3 cellular contexts compared by ENCODE assay signal in the genomic region with DNA sequence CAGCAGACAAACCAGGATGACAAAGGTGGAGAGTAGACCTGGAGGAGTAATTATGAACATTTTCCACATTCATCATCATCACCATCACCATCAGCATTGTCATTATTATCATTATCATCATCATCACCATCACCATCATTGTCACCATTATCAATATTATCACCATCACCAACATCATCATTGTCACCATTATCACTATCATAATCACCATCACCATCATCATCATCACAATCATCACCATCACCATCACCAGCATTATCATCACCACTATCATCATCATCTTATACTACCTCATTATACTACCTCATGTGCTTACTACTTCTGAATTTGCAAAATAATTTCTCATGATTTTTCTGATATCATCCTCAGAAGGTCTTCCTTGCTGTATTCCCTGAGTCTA.
A peak's percentile ranks its signal among the peaks of the same experiment; 100 is the strongest.
TF ChIP-seq lines count a peak whose summit lies in the region.

No MANE protein-coding gene starts in this region.

TF ChIP-seq in HepG2, 621 proteins besides CTCF, POLR2A, EP300 and RAD21:
- TF ChIP-seq ZNF207 (IDR thresholded peaks at IDR 0.05; ENCODE audit: borderline replicate concordance) (0 out of 2 replicates have a peak, but pooled peaks have one; percentile 41), CREB1 (IDR thresholded peaks at IDR 0.05) (peak; percentile 95), CREB1 (CRISPR knock-in tag; IDR thresholded peaks at IDR 0.05) (no peak), PHF5A (CRISPR knock-in tag; IDR thresholded peaks at IDR 0.05; ENCODE audit: low read depth, unreplicated experiment) (no peak), ATF7 (IDR thresholded peaks at IDR 0.05) (peak; percentile 51; the same call in 1 of the 2 replicates), ATF7 (CRISPR knock-in tag; IDR thresholded peaks at IDR 0.05) (no peak), ARNT (IDR thresholded peaks at IDR 0.05) (0 out of 2 replicates have a peak, but pooled peaks have one; percentile 67), ZNF20 (CRISPR knock-in tag; IDR thresholded peaks at IDR 0.05) (no peak), CHCHD3 (CRISPR knock-in tag; IDR thresholded peaks at IDR 0.05) (no peak), NBN (conservative IDR thresholded peaks at IDR 0.05) (0 out of 2 replicates have a peak, but pooled peaks have one; percentile 57), SOX6 (IDR thresholded peaks at IDR 0.05) (peak; percentile 84; the same call in 1 of the 2 replicates), SOX6 (CRISPR knock-in tag; IDR thresholded peaks at IDR 0.05) (no peak), ZNF383 (CRISPR knock-in tag; IDR thresholded peaks at IDR 0.05; ENCODE audit: borderline replicate concordance) (no peak), PHB2 (IDR thresholded peaks at IDR 0.05; ENCODE audit: partially characterized antibody) (peak; percentile 25)
- TF ChIP-seq, protein P1, sequence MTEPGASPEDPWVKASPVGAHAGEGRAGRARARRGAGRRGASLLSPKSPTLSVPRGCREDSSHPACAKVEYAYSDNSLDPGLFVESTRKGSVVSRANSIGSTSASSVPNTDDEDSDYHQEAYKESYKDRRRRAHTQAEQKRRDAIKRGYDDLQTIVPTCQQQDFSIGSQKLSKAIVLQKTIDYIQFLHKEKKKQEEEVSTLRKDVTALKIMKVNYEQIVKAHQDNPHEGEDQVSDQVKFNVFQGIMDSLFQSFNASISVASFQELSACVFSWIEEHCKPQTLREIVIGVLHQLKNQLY (CRISPR knock-in tag; IDR thresholded peaks at IDR 0.05), result no peak

TF ChIP-seq in HEK293, 187 proteins besides CTCF, POLR2A, EP300 and RAD21:
- TF ChIP-seq ZNF398 (tag by site-specific recombination; IDR thresholded peaks at IDR 0.05), result no peak
- TF ChIP-seq, protein P2, sequence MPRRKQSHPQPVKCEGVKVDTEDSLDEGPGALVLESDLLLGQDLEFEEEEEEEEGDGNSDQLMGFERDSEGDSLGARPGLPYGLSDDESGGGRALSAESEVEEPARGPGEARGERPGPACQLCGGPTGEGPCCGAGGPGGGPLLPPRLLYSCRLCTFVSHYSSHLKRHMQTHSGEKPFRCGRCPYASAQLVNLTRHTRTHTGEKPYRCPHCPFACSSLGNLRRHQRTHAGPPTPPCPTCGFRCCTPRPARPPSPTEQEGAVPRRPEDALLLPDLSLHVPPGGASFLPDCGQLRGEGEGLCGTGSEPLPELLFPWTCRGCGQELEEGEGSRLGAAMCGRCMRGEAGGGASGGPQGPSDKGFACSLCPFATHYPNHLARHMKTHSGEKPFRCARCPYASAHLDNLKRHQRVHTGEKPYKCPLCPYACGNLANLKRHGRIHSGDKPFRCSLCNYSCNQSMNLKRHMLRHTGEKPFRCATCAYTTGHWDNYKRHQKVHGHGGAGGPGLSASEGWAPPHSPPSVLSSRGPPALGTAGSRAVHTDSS (tag by site-specific recombination; IDR thresholded peaks at IDR 0.05), result peak; percentile 71
- no peak for TF ChIP-seq ZNF184 (tag by site-specific recombination; IDR thresholded peaks at IDR 0.05)

TF ChIP-seq in IMR-90, 13 proteins besides CTCF, POLR2A, EP300 and RAD21:
- TF ChIP-seq CHD1 (IDR thresholded peaks at IDR 0.05; ENCODE audit: low read depth, low read length) (no peak), RFX5 (IDR thresholded peaks at IDR 0.05; ENCODE audit: low read depth, low read length) (no peak), MAZ (IDR thresholded peaks at IDR 0.05; ENCODE audit: borderline replicate concordance, low read depth, low read length) (no peak), ELK1 (IDR thresholded peaks at IDR 0.05; ENCODE audit: borderline replicate concordance, low read depth, low read length) (no peak)
